Comparison of ENCODE assay signal across 1 cellular context in the genomic region with DNA sequence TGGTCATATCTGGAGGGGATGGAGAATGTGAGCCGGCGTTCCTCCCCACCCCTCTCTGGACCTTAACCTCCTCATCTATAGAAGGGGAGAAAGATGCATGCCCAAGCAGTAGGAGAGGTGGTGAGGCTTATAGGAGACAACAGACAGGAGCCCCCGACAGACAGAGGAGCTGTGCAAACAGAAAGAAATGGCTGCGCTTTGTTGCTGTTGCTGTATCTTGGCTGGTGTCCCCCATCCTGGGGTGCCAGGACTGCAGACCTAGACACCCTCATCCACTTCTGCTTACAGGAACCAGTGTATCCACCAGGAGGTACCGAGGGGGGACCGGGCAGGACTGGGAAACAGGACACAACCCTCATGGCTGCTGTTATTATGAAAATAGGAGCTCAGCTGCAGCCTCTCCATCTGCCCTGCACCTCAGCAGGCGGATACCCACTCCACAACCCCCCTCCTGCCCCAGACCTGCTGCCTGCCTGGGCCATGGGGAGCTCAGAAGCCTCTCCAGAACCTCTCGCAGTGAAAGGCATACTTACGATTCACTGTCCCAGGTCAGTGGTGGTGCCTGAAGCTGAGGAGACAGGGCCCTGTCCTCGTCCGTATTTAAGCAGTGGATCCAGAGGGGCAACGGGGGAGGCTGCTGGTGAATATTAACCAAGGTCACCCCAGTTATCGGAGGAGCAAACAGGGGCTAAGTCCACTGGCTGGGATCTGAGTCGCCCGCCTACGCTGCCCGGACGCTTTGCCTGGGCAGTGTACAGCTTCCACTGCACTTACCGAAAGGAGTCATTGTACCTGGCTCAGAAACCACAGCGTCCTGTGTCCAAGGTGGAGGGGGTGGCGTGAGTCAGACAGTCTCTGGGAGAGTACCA.
TF ChIP-seq lines count a peak whose summit lies in the region.

A gene (minus strand): TSS at position 576 of the 869 bp plus-strand sequence. CDS start 5,365 bp downstream, outside the sequence.

TF ChIP-seq in HepG2, 621 proteins besides CTCF, POLR2A, EP300 and RAD21 (continued from another document):
- TF ChIP-seq FOXM1 (CRISPR knock-in tag; IDR thresholded peaks at IDR 0.05), result no peak
- TF ChIP-seq ZNF850 (CRISPR knock-in tag; conservative IDR thresholded peaks at IDR 0.05), result no peak
- TF ChIP-seq, protein P1, sequence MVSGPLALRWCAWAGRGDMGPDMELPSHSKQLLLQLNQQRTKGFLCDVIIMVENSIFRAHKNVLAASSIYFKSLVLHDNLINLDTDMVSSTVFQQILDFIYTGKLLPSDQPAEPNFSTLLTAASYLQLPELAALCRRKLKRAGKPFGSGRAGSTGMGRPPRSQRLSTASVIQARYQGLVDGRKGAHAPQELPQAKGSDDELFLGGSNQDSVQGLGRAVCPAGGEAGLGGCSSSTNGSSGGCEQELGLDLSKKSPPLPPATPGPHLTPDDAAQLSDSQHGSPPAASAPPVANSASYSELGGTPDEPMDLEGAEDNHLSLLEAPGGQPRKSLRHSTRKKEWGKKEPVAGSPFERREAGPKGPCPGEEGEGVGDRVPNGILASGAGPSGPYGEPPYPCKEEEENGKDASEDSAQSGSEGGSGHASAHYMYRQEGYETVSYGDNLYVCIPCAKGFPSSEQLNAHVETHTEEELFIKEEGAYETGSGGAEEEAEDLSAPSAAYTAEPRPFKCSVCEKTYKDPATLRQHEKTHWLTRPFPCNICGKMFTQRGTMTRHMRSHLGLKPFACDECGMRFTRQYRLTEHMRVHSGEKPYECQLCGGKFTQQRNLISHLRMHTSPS (CRISPR knock-in tag; IDR thresholded peaks at IDR 0.05; ENCODE audit: low read depth), result peak; percentile 89
- TF ChIP-seq XBP1 (CRISPR knock-in tag; IDR thresholded peaks at IDR 0.05), result 0 out of 2 replicates have a peak, but pooled peaks have one; percentile 24
- TF ChIP-seq MYNN (CRISPR knock-in tag; IDR thresholded peaks at IDR 0.05; ENCODE audit: low read depth), result no peak
- TF ChIP-seq, protein P2, sequence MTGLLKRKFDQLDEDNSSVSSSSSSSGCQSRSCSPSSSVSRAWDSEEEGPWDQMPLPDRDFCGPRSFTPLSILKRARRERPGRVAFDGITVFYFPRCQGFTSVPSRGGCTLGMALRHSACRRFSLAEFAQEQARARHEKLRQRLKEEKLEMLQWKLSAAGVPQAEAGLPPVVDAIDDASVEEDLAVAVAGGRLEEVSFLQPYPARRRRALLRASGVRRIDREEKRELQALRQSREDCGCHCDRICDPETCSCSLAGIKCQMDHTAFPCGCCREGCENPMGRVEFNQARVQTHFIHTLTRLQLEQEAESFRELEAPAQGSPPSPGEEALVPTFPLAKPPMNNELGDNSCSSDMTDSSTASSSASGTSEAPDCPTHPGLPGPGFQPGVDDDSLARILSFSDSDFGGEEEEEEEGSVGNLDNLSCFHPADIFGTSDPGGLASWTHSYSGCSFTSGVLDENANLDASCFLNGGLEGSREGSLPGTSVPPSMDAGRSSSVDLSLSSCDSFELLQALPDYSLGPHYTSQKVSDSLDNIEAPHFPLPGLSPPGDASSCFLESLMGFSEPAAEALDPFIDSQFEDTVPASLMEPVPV (CRISPR knock-in tag; IDR thresholded peaks at IDR 0.05), result peak; percentile 65; the same call in 1 of the 2 replicates
- peak; percentile 3 for TF ChIP-seq HNRNPK (IDR thresholded peaks at IDR 0.05; ENCODE audit: low read depth, low read length, poor library complexity, severe bottlenecking)
- TF ChIP-seq, protein P3, sequence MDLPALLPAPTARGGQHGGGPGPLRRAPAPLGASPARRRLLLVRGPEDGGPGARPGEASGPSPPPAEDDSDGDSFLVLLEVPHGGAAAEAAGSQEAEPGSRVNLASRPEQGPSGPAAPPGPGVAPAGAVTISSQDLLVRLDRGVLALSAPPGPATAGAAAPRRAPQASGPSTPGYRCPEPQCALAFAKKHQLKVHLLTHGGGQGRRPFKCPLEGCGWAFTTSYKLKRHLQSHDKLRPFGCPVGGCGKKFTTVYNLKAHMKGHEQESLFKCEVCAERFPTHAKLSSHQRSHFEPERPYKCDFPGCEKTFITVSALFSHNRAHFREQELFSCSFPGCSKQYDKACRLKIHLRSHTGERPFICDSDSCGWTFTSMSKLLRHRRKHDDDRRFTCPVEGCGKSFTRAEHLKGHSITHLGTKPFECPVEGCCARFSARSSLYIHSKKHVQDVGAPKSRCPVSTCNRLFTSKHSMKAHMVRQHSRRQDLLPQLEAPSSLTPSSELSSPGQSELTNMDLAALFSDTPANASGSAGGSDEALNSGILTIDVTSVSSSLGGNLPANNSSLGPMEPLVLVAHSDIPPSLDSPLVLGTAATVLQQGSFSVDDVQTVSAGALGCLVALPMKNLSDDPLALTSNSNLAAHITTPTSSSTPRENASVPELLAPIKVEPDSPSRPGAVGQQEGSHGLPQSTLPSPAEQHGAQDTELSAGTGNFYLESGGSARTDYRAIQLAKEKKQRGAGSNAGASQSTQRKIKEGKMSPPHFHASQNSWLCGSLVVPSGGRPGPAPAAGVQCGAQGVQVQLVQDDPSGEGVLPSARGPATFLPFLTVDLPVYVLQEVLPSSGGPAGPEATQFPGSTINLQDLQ (CRISPR knock-in tag; IDR thresholded peaks at IDR 0.05), result no peak
- TF ChIP-seq PRPF4 (IDR thresholded peaks at IDR 0.05; ENCODE audit: low read depth, low read length, poor library complexity, severe bottlenecking), result no peak
- TF ChIP-seq, protein P4, sequence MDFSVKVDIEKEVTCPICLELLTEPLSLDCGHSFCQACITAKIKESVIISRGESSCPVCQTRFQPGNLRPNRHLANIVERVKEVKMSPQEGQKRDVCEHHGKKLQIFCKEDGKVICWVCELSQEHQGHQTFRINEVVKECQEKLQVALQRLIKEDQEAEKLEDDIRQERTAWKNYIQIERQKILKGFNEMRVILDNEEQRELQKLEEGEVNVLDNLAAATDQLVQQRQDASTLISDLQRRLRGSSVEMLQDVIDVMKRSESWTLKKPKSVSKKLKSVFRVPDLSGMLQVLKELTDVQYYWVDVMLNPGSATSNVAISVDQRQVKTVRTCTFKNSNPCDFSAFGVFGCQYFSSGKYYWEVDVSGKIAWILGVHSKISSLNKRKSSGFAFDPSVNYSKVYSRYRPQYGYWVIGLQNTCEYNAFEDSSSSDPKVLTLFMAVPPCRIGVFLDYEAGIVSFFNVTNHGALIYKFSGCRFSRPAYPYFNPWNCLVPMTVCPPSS (IDR thresholded peaks at IDR 0.05), result no peak
- TF ChIP-seq, protein P5, sequence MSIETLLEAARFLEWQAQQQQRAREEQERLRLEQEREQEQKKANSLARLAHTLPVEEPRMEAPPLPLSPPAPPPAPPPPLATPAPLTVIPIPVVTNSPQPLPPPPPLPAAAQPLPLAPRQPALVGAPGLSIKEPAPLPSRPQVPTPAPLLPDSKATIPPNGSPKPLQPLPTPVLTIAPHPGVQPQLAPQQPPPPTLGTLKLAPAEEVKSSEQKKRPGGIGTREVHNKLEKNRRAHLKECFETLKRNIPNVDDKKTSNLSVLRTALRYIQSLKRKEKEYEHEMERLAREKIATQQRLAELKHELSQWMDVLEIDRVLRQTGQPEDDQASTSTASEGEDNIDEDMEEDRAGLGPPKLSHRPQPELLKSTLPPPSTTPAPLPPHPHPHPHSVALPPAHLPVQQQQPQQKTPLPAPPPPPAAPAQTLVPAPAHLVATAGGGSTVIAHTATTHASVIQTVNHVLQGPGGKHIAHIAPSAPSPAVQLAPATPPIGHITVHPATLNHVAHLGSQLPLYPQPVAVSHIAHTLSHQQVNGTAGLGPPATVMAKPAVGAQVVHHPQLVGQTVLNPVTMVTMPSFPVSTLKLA (IDR thresholded peaks at IDR 0.05), result no peak
- no peak for TF ChIP-seq ARHGAP35 (CRISPR knock-in tag; IDR thresholded peaks at IDR 0.05; ENCODE audit: borderline replicate concordance)
- TF ChIP-seq ZNF607 (CRISPR knock-in tag; IDR thresholded peaks at IDR 0.05; ENCODE audit: borderline replicate concordance), result no peak
- TF ChIP-seq MED13 (CRISPR knock-in tag; IDR thresholded peaks at IDR 0.05), result peak; percentile 97
- no peak for TF ChIP-seq RFX5 (IDR thresholded peaks at IDR 0.05; ENCODE audit: low read depth, low read length)
- TF ChIP-seq, protein P6, sequence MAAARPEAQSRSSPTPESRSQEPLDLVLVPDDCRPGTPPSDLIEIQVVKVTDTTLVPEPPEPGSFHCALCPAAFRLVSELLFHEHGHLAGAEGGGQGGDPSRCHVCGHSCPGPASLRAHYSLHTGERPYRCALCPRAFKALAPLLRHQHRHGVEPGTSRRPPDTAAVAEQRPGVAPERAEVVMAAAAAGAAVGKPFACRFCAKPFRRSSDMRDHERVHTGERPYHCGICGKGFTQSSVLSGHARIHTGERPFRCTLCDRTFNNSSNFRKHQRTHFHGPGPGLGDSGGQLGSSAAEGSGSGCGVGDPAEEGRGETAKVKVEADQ (CRISPR knock-in tag; IDR thresholded peaks at IDR 0.05; ENCODE audit: borderline replicate concordance), result peak; percentile 75; the same call in 1 of the 2 replicates
- TF ChIP-seq ZNF225 (CRISPR knock-in tag; IDR thresholded peaks at IDR 0.05), result no peak
TF ChIP-seq in HepG2: peak in this region for 341.
